Comparison of ENCODE assay signal across 8 cellular contexts in genomic region chr10:73414230-73414981, GRCh38. TPM values are rescaled to one million over a fixed set of nuclear protein-coding genes. Genes with fewer than 3 reads are reported as not detected.
DNase-seq lines count a peak whose midpoint lies in the region; ATAC-seq and TF ChIP-seq lines count a peak whose summit lies in the region.

No MANE protein-coding gene starts in this region.

- no peaks in the 10 kb centered on the region for H3K9me3 ChIP-seq in SK-N-SH

- ATAC-seq in HG02981 (IDR thresholded peaks at IDR 0.05; ENCODE audit: unreplicated experiment), result peak; percentile 27

- POLR2A ChIA-PET in SK-N-SH (lab: Yijun Ruan, JAX), result no interaction called here

- TF ChIP-seq RAD21 in SK-N-SH (IDR thresholded peaks at IDR 0.05; ENCODE audit: low read length), result no peak

- H3K9me2 ChIP-seq in SK-N-SH, result no peaks in the 10 kb centered on the region

- peak overlapping the region in 1 of 2 experiments; percentile 43; a peak in 2 of 4 replicates for H3K27ac ChIP-seq in SK-N-SH (ENCODE audit: low read depth in 2 of 2, low read length in 1 of 2)

- peaks cover 11% of the 10 kb centered on the region for H3F3A ChIP-seq in SK-N-SH (replicated peaks; ENCODE audit: insufficient read depth)

- no peaks in the 10 kb centered on the region for H3K27me3 ChIP-seq in SK-N-SH (ENCODE audit: insufficient read depth)

- peaks cover 7 to 8% of the 10 kb centered on the region in 2 experiments; a peak in 1 of 4 replicates for H3K4me1 ChIP-seq in SK-N-SH (ENCODE audit: control insufficient read depth in 1 of 2, insufficient read depth in 2 of 2, low read depth in 1 of 2, low read length in 1 of 2)

- H3K4me3 ChIP-seq in SK-N-SH (ENCODE audit: low read depth in 2 of 2, low read length in 1 of 2) (peak overlapping the region; percentile 74 to 83), fibroblast of villous mesenchyme (ENCODE audit: low read depth, low read length) (peak overlapping the region; percentile 89)

- H3K36me3 ChIP-seq in SK-N-SH (replicated peaks in 1 of 2; ENCODE audit: control insufficient read depth in 1 of 2, insufficient read depth in 2 of 2, low read length in 1 of 2), result peaks cover 0 to 12% of the 10 kb centered on the region in 2 experiments

- peak overlapping the region; percentile 88 for H2AFZ ChIP-seq in SK-N-SH (ENCODE audit: low read depth)

- WGBS in SK-N-SH (ENCODE audit: low lambda C conversion rate), result 9% methylated on average over 19 of the region's 19 CpGs

- peak overlapping the region; percentile 87 for H3K4me2 ChIP-seq in SK-N-SH

- CTCF ChIA-PET in SK-N-SH (lab: Yijun Ruan, JAX), result interaction anchor here (0.5 to 2.0 kb wide), 5 partner anchors 17 to 178 kb away, joined by 3 to 8 read pairs (median 3); no protein-coding TSS in a partner anchor

- H3K9ac ChIP-seq in SK-N-SH, result peak overlapping the region; percentile 95

- TF ChIP-seq EP300 in SK-N-SH (IDR thresholded peaks at IDR 0.05; ENCODE audit: borderline replicate concordance in 1 of 2, low read depth in 1 of 2, low read length in 1 of 2), result no peak

- TF ChIP-seq CTCF in SK-N-SH (IDR thresholded peaks at IDR 0.05) (peak; percentile 20; the same call in 1 of the 2 replicates), fibroblast of villous mesenchyme (IDR thresholded peaks at IDR 0.05; ENCODE audit: insufficient read depth, low read depth, low read length) (no peak)

- DNase-seq in DMS53 (lab: John Stamatoyannopoulos, UW), result peak; percentile 45
- no peak for DNase-seq in DMS53 treated with DMSO at 0.1 percent for 48 hours (lab: John Stamatoyannopoulos, UW; ENCODE audit: unreplicated experiment)
- no peak for DNase-seq in SK-N-SH
- DNase-seq in fibroblast of villous mesenchyme (ENCODE audit: low read depth), result no peak
- DNase-seq in pons (ENCODE audit: low spot score), result peak; percentile 6
- DNase-seq in cerebellum (ENCODE audit: low spot score), result no peak
- DNase-seq in NOMO-1 treated with DMSO at 0.1 percent for 48 hours (lab: John Stamatoyannopoulos, UW; ENCODE audit: unreplicated experiment), result no peak

- H4K20me1 ChIP-seq in SK-N-SH (ENCODE audit: insufficient read depth), result peaks cover 9% of the 10 kb centered on the region

- peaks cover 44% of the 10 kb centered on the region for H3K79me2 ChIP-seq in SK-N-SH (ENCODE audit: insufficient read depth)

TF ChIP-seq in SK-N-SH, 30 proteins besides CTCF, POLR2A, EP300 and RAD21:
- TF ChIP-seq, protein P1, sequence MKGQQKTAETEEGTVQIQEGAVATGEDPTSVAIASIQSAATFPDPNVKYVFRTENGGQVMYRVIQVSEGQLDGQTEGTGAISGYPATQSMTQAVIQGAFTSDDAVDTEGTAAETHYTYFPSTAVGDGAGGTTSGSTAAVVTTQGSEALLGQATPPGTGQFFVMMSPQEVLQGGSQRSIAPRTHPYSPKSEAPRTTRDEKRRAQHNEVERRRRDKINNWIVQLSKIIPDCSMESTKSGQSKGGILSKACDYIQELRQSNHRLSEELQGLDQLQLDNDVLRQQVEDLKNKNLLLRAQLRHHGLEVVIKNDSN (IDR thresholded peaks at IDR 0.05; ENCODE audit: borderline replicate concordance, low read depth), result no peak

RNA-seq across cellular contexts. Expression of gene ANXA7, which starts 0.5 kb away (rescaled TPM):
- polyA plus RNA-seq in SK-N-SH (2012; rRNA removed), result 65.7 and 88.1 TPM in 2 replicates
- polyA plus RNA-seq in SK-N-SH (2012; cell fraction: cytosol; rRNA removed), result 82.6 and 83.1 TPM in 2 replicates
- 38.1 and 67.6 TPM in 2 replicates for polyA plus RNA-seq in SK-N-SH (2012; cell fraction: nucleus; rRNA removed)
- 98.6 and 118 TPM in 2 replicates for total RNA-seq in fibroblast of villous mesenchyme
- 26.1 TPM for total RNA-seq in cerebellum

RNA-seq across cellular contexts. Expression of gene MSS51, which starts 19.0 kb away (rescaled TPM):
- polyA plus RNA-seq in SK-N-SH (2012; rRNA removed), result 0.95 and 1.8 TPM in 2 replicates
- polyA plus RNA-seq in SK-N-SH (2012; cell fraction: cytosol; rRNA removed), result 0.35 and 0.37 TPM in 2 replicates
- polyA plus RNA-seq in SK-N-SH (2012; cell fraction: nucleus; rRNA removed), result 9.0 and 11.7 TPM in 2 replicates
- 1.3 TPM in 2 replicates for total RNA-seq in fibroblast of villous mesenchyme
- 6.5 TPM for total RNA-seq in cerebellum

RNA-seq across cellular contexts. Expression of gene CFAP70, which starts 55.7 kb away (rescaled TPM):
- polyA plus RNA-seq in SK-N-SH (2012; rRNA removed), result 0.74 and 1.9 TPM in 2 replicates
- 0.28 and 0.29 TPM in 2 replicates for polyA plus RNA-seq in SK-N-SH (2012; cell fraction: cytosol; rRNA removed)
- polyA plus RNA-seq in SK-N-SH (2012; cell fraction: nucleus; rRNA removed), result 5.3 and 9.2 TPM in 2 replicates
- total RNA-seq in fibroblast of villous mesenchyme (0.32 and 0.43 TPM in 2 replicates), cerebellum (3.6 TPM)

Comparison
In these comparisons a context has a peak if more than half of its experiments do, and no peak if none do; other contexts are left out.
1. DNase-seq: peak in DMS53 (single experiment) and pons (single experiment); none in DMS53 treated with DMSO at 0.1 percent for 48 hours (single experiment), SK-N-SH (single experiment), fibroblast of villous mesenchyme (single experiment), cerebellum (single experiment) and NOMO-1 treated with DMSO at 0.1 percent for 48 hours (single experiment).